ENCODE assay signal across 1 cellular context in the genomic region with DNA sequence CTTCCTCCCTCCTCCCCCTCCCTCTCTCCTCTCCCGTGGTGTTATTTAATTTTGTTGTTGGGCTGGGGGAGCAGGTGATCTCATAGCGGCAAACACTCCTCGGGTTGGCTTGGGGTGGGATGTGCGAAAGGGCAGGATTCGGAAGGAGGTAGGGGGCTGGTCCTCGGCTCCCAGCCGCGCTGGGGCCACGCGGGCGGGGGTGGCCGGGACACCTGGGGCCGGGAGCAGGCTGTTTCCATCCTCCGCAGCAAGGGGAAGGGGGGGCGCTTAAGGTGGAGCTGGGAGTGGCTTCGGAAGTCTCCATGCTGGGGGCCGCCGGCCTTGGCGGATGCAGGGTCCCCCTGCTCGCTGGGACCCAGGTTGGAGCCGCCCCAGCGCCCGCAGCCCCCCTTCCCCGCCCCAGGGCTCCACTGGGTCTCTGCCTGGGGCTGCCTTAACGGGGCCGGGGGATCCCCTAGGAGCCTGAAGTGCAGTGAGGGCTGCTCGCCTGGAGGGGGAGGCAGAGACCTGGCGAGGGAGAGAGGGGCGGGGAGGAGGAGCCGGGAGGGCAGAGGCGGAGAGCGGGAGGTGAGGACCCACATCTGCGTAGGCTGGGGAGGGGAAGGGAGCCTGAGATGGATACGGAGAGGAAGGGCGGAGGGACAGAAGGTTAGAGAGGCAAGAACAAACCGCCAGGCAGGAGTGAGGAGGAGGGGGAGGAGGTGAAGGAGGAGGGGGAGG.
TF ChIP-seq lines count a peak whose summit lies in the region.

No MANE protein-coding gene starts in this region.

TF ChIP-seq in endothelial cell of umbilical vein, 7 proteins besides CTCF, POLR2A, EP300 and RAD21:
- TF ChIP-seq MYC (IDR thresholded peaks at IDR 0.05; ENCODE audit: low read depth, low read length) (no peak), JUN (IDR thresholded peaks at IDR 0.05; ENCODE audit: borderline replicate concordance, insufficient read depth, insufficient read length, low read depth) (no peak), FOS (IDR thresholded peaks at IDR 0.05; ENCODE audit: borderline replicate concordance, insufficient read depth, low read length) (no peak), POLR2AphosphoS5 (IDR thresholded peaks at IDR 0.05; ENCODE audit: insufficient read depth, low read depth, low read length) (no peak), GATA2 (IDR thresholded peaks at IDR 0.05; ENCODE audit: insufficient read depth, insufficient read length, low read depth, low read length) (no peak), MAX (IDR thresholded peaks at IDR 0.05; ENCODE audit: insufficient read depth, insufficient read length) (no peak)
TF ChIP-seq in endothelial cell of umbilical vein: peak in this region for 0.
